Comparison of ENCODE assay signal across 17 cellular contexts in genomic region chr3:64319391-64319790, GRCh38.
DNase-seq lines count a peak whose midpoint lies in the region; ATAC-seq lines count a peak whose summit lies in the region.
"Had no signal": no experiment of that assay in that cellular context is flagged by ENCODE, and none has a peak within 500 bp of the region (broad histone marks: within the 10 kb centered on the region; RNA-seq: fewer than 3 reads in every experiment).

No MANE protein-coding gene starts in this region.

- no peaks in the 10 kb centered on the region for H3K36me3 ChIP-seq in subcutaneous abdominal adipose tissue (ENCODE audit: control insufficient read depth in 5 of 5, insufficient read depth in 5 of 5, low read length in 5 of 5)
- H3K36me3 ChIP-seq: HAP-1, pancreas, SJSA1, spleen had no signal

- H3K4me3 ChIP-seq in subcutaneous abdominal adipose tissue (ENCODE audit: low read depth in 1 of 5, low read length in 5 of 5) = no peak overlapping the region
- H3K4me3 ChIP-seq: HAP-1, K562, pancreas, SJSA1, spleen had no signal

- no peaks in the 10 kb centered on the region for H3K9me3 Mint-ChIP-seq in stimulated activated naive B cell treated with anti-CD40 and anti-IgM and Interleukin-4, amounts not matched to agents 10 μg/mL and 1 μg/mL and 100 μg/mL, for 72 hours
- H3K9me3 Mint-ChIP-seq: activated CD4-positive, alpha-beta memory T cell treated with anti-CD3 and anti-CD28 coated beads, Interleukin-2, amount 10 ng/mL, durations not matched to agents 7 days and 5 days had no signal

- peaks cover 0 to 5% of the 10 kb centered on the region in 2 donors for H3K27me3 Mint-ChIP-seq in stimulated activated naive B cell treated with anti-CD40 and anti-IgM and Interleukin-4, amounts not matched to agents 10 μg/mL and 1 μg/mL and 100 μg/mL, for 72 hours

- H3K36me3 Mint-ChIP-seq in stimulated activated naive B cell treated with anti-CD40 and anti-IgM and Interleukin-4, amounts not matched to agents 10 μg/mL and 1 μg/mL and 100 μg/mL, for 72 hours = no peaks in the 10 kb centered on the region

- no peak overlapping the region for H3K4me3 Mint-ChIP-seq in stimulated activated naive B cell treated with anti-CD40 and anti-IgM and Interleukin-4, amounts not matched to agents 10 μg/mL and 1 μg/mL and 100 μg/mL, for 72 hours
- H3K4me3 Mint-ChIP-seq: activated CD4-positive, alpha-beta memory T cell treated with anti-CD3 and anti-CD28 coated beads, Interleukin-2, amount 10 ng/mL, durations not matched to agents 7 days and 5 days had no signal

- H3K9me3 ChIP-seq in subcutaneous abdominal adipose tissue (ENCODE audit: control insufficient read depth in 5 of 5, low read length in 5 of 5) = no peaks in the 10 kb centered on the region
- H3K9me3 ChIP-seq: HAP-1, pancreas, SJSA1, spleen had no signal

- H3K27ac Mint-ChIP-seq in stimulated activated naive B cell treated with anti-CD40 and anti-IgM and Interleukin-4, amounts not matched to agents 10 μg/mL and 1 μg/mL and 100 μg/mL, for 72 hours = no peak overlapping the region
- H3K27ac Mint-ChIP-seq: activated CD4-positive, alpha-beta memory T cell treated with anti-CD3 and anti-CD28 coated beads, Interleukin-2, amount 10 ng/mL, durations not matched to agents 7 days and 5 days had no signal

- DNase-seq in SIG-M5 treated with dmso at 0.1 percent for 504 hours (lab: John Stamatoyannopoulos, UW; ENCODE audit: unreplicated experiment) (peak; percentile 66), SIG-M5 (lab: John Stamatoyannopoulos, UW) (no peak), astrocyte of the hippocampus (ENCODE audit: low read depth, low spot score) (peak; percentile 44), iPS DF 4.7 (ENCODE audit: extremely low read depth, low spot score) (peak; percentile 53), globus pallidus (ENCODE audit: low spot score) (no peak)
- no peak for DNase-seq in stimulated activated naive B cell treated with anti-CD40 and anti-IgM and Interleukin-4, amounts not matched to agents 10 μg/mL and 1 μg/mL and 100 μg/mL, for 72 hours
- DNase-seq: activated CD4-positive, alpha-beta memory T cell treated with anti-CD3 and anti-CD28 coated beads, Interleukin-2, amount 10 ng/mL, durations not matched to agents 7 days and 5 days; amygdala; kidney; NCI-H1105 treated with DMSO at 0.1 percent for 48 hours; pancreas; spleen had no signal

- ATAC-seq in stimulated activated naive B cell treated with anti-CD40 and anti-IgM and Interleukin-4, amounts not matched to agents 10 μg/mL and 1 μg/mL and 100 μg/mL, for 72 hours (replicated peaks) = no peak
- ATAC-seq in HG02571 (IDR thresholded peaks at IDR 0.05; ENCODE audit: unreplicated experiment) = no peak
- ATAC-seq: K562, pancreas had no signal

- peaks cover 2 to 26% (median 22%) of the 10 kb centered on the region in 5 donors for H3K4me1 ChIP-seq in subcutaneous abdominal adipose tissue (ENCODE audit: control insufficient read depth in 5 of 5, insufficient read depth in 5 of 5, low read length in 5 of 5)
- H3K4me1 ChIP-seq: HAP-1, pancreas, spleen had no signal

- no peak overlapping the region for H3K9ac ChIP-seq in subcutaneous abdominal adipose tissue (ENCODE audit: low read length in 5 of 5)

- H3K27me3 ChIP-seq in subcutaneous abdominal adipose tissue (ENCODE audit: control insufficient read depth in 5 of 5, insufficient read depth in 4 of 5, low read length in 5 of 5) = no peaks in the 10 kb centered on the region
- H3K27me3 ChIP-seq: pancreas, SJSA1, spleen had no signal

- H3K4me1 Mint-ChIP-seq in stimulated activated naive B cell treated with anti-CD40 and anti-IgM and Interleukin-4, amounts not matched to agents 10 μg/mL and 1 μg/mL and 100 μg/mL, for 72 hours = no peaks in the 10 kb centered on the region
- H3K4me1 Mint-ChIP-seq: activated CD4-positive, alpha-beta memory T cell treated with anti-CD3 and anti-CD28 coated beads, Interleukin-2, amount 10 ng/mL, durations not matched to agents 7 days and 5 days had no signal

- peak overlapping the region; percentile 59 for H3K27ac ChIP-seq in subcutaneous abdominal adipose tissue (ENCODE audit: low read depth, low read length)
- H3K27ac ChIP-seq: pancreas, SJSA1, spleen had no signal

Comparison
In these comparisons a context has a peak if more than half of its experiments do, and no peak if none do; other contexts are left out.
1. DNase-seq: peak in SIG-M5 treated with dmso at 0.1 percent for 504 hours (single experiment), astrocyte of the hippocampus (single experiment) and iPS DF 4.7 (single experiment); none in SIG-M5 (single experiment), stimulated activated naive B cell treated with anti-CD40 and anti-IgM and Interleukin-4, amounts not matched to agents 10 μg/mL and 1 μg/mL and 100 μg/mL, for 72 hours (single experiment) and globus pallidus (single experiment).